ENCODE assay signal across 8 cellular contexts in genomic region chr11:71787014-71787823, GRCh38. TPM values are rescaled to one million over a fixed set of nuclear protein-coding genes. Genes with fewer than 3 reads are reported as not detected.
A peak's percentile ranks its signal among the peaks of the same experiment; 100 is the strongest.
DNase-seq lines count a peak whose midpoint lies in the region; ATAC-seq and TF ChIP-seq lines count a peak whose summit lies in the region.

No MANE protein-coding gene starts in this region.

- CTCF ChIA-PET in PC-9 (lab: Charles Lee): interaction anchor here (1.1 kb wide), 1 partner anchor 183 kb away, joined by 5 read pairs; no protein-coding TSS in a partner anchor

- no peaks in the 10 kb centered on the region for H3K27me3 Mint-ChIP-seq in activated T-cell treated with anti-CD3 and anti-CD28 coated beads, Interleukin-2, amount 50 U/mL, for 4 hours (ENCODE audit: low read depth)

- no TSS peak for BruUV-seq in PC-9 (replicated peaks; lab: Mats Ljungman, UMichigan)

- peaks cover 10% of the 10 kb centered on the region; the same call in 1 of the 2 replicates for H3K79me2 ChIP-seq in PC-9 (ENCODE audit: low read depth)

- no peaks in the 10 kb centered on the region for H3K9me2 ChIP-seq in PC-9 (ENCODE audit: insufficient read depth)

- H3K4me1 ChIP-seq in PC-9 (replicated peaks; ENCODE audit: insufficient read depth) (peaks cover 45% of the 10 kb centered on the region), esophagus squamous epithelium (peaks cover 0 to 19% (median 3%) of the 10 kb centered on the region in 3 donors)

- peak in 1 of 4 donors; percentile 42 for TF ChIP-seq POLR2A in esophagus squamous epithelium (IDR thresholded peaks at IDR 0.05)

- peaks cover 18% of the 10 kb centered on the region for H3F3A ChIP-seq in PC-9 (ENCODE audit: insufficient read depth, low read depth)

- no peaks in the 10 kb centered on the region for H3K9me3 Mint-ChIP-seq in activated T-cell treated with anti-CD3 and anti-CD28 coated beads, Interleukin-2, amount 50 U/mL, for 4 hours

- intact Hi-C loops in PC-9 (cut with micrococcal nuclease; ENCODE audit: unreplicated experiment): loop anchor here (5.0 kb wide), 2 partner anchors 140 to 645 kb away; partner anchors contain the start of genes CLPB, RNF121 and XNDC1N
- intact Hi-C loops in esophagus squamous epithelium (cut with DNase I): loop anchor here (10.0 kb wide), 1 partner anchor 648 kb away; the partner anchor contains the start of gene CLPB

- H3K4me2 ChIP-seq in PC-9: peak overlapping the region; percentile 71

- H3K36me3 Mint-ChIP-seq in activated T-cell treated with anti-CD3 and anti-CD28 coated beads, Interleukin-2, amount 50 U/mL, for 4 hours (ENCODE audit: insufficient read depth): peaks cover 2% of the 10 kb centered on the region

- H3K27ac ChIP-seq in PC-9 (peak overlapping the region; percentile 89), esophagus squamous epithelium (peak overlapping the region; percentile 80 to 93 (median 92))

- H2AFZ ChIP-seq in PC-9: peak overlapping the region; percentile 75

- POLR2A ChIA-PET in PC-9 (lab: Charles Lee; ENCODE audit: unreplicated experiment): interaction anchor here (0.6 to 0.7 kb wide), 8 partner anchors 16 to 669 kb away, joined by 3 to 24 read pairs (median 5); partner anchors contain the start of gene XNDC1N

- H3K27me3 ChIP-seq in PC-9 (ENCODE audit: insufficient read depth, low read depth) (no peaks in the 10 kb centered on the region), esophagus squamous epithelium (no peaks in the 10 kb centered on the region)

- H3K9me3 ChIP-seq in PC-9 (ENCODE audit: insufficient read depth, low read depth): no peaks in the 10 kb centered on the region
- no peaks in the 10 kb centered on the region for H3K9me3 ChIP-seq in esophagus squamous epithelium

- peaks cover 13% of the 10 kb centered on the region for H3K4me1 Mint-ChIP-seq in activated T-cell treated with anti-CD3 and anti-CD28 coated beads, Interleukin-2, amount 50 U/mL, for 4 hours (ENCODE audit: low read depth)

- H4K20me1 ChIP-seq in PC-9 (ENCODE audit: insufficient read depth): no peaks in the 10 kb centered on the region

- TF ChIP-seq EP300 in Ishikawa (IDR thresholded peaks at IDR 0.05; ENCODE audit: borderline replicate concordance): no peak

- peak overlapping the region; percentile 94 for H3K4me3 Mint-ChIP-seq in activated T-cell treated with anti-CD3 and anti-CD28 coated beads, Interleukin-2, amount 50 U/mL, for 4 hours

- no peak for TF ChIP-seq RAD21 in Ishikawa (IDR thresholded peaks at IDR 0.05; ENCODE audit: low read depth)

- H3K4me3 ChIP-seq in PC-9 (peak overlapping the region; percentile 91), esophagus squamous epithelium (peak overlapping the region; percentile 42 to 85 (median 79))

- peak; percentile 97 for ATAC-seq in GM21576 (IDR thresholded peaks at IDR 0.05; ENCODE audit: unreplicated experiment)
- ATAC-seq in activated T-cell treated with anti-CD3 and anti-CD28 coated beads, Interleukin-2, amount 50 U/mL, for 4 hours: peak; percentile 95 to 96

- TF ChIP-seq CTCF in PC-9 (conservative IDR thresholded peaks at IDR 0.05) (no peak), esophagus squamous epithelium (IDR thresholded peaks at IDR 0.05) (no peak)

- peak; percentile 96 for DNase-seq in DMS153 (lab: John Stamatoyannopoulos, UW)
- peak; percentile 99 to 100 for DNase-seq in PC-9
- DNase-seq in activated T-cell treated with anti-CD3 and anti-CD28 coated beads, Interleukin-2, amount 50 U/mL, for 4 hours: peak; percentile 99
- DNase-seq in esophagus squamous epithelium (lab: John Stamatoyannopoulos, UW): peak; percentile 98
- DNase-seq in myocyte (ENCODE audit: low read depth): peak; percentile 94
- peak; percentile 98 to 99 for DNase-seq in stimulated activated CD8-positive, alpha-beta memory T cell treated with anti-CD3 and anti-CD28 coated beads, Interleukin-7, amount 100 ng/mL, for 4 hours (ENCODE audit: low read depth in 2 of 2)

- H3K36me3 ChIP-seq in PC-9 (ENCODE audit: low read depth) (no peaks in the 10 kb centered on the region), esophagus squamous epithelium (no peaks in the 10 kb centered on the region)

- WGBS in esophagus squamous epithelium, 2 donors: 0% methylated on average over 7 of the region's 67 CpGs; no CpG with 5 or more reads in 1 of the 2 donors

TF ChIP-seq in Ishikawa, 13 proteins besides CTCF, POLR2A, EP300 and RAD21:
- TF ChIP-seq ZBTB7A (IDR thresholded peaks at IDR 0.05; ENCODE audit: low read depth) (no peak), TEAD4 (IDR thresholded peaks at IDR 0.05) (no peak), EGR1 (IDR thresholded peaks at IDR 0.05) (0 out of 2 replicates have a peak, but pooled peaks have one; percentile 51), USF1 (IDR thresholded peaks at IDR 0.05) (peak; percentile 75), CREB1 (IDR thresholded peaks at IDR 0.05; ENCODE audit: low read depth) (no peak), YY1 (IDR thresholded peaks at IDR 0.05; ENCODE audit: low read depth) (peak; percentile 95), TAF1 (IDR thresholded peaks at IDR 0.05; ENCODE audit: low read depth) (peak; percentile 97), CEBPB (IDR thresholded peaks at IDR 0.05) (no peak)
- TF ChIP-seq, protein P1, sequence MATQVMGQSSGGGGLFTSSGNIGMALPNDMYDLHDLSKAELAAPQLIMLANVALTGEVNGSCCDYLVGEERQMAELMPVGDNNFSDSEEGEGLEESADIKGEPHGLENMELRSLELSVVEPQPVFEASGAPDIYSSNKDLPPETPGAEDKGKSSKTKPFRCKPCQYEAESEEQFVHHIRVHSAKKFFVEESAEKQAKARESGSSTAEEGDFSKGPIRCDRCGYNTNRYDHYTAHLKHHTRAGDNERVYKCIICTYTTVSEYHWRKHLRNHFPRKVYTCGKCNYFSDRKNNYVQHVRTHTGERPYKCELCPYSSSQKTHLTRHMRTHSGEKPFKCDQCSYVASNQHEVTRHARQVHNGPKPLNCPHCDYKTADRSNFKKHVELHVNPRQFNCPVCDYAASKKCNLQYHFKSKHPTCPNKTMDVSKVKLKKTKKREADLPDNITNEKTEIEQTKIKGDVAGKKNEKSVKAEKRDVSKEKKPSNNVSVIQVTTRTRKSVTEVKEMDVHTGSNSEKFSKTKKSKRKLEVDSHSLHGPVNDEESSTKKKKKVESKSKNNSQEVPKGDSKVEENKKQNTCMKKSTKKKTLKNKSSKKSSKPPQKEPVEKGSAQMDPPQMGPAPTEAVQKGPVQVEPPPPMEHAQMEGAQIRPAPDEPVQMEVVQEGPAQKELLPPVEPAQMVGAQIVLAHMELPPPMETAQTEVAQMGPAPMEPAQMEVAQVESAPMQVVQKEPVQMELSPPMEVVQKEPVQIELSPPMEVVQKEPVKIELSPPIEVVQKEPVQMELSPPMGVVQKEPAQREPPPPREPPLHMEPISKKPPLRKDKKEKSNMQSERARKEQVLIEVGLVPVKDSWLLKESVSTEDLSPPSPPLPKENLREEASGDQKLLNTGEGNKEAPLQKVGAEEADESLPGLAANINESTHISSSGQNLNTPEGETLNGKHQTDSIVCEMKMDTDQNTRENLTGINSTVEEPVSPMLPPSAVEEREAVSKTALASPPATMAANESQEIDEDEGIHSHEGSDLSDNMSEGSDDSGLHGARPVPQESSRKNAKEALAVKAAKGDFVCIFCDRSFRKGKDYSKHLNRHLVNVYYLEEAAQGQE (IDR thresholded peaks at IDR 0.05; ENCODE audit: low read depth): no peak
- TF ChIP-seq, protein P2, sequence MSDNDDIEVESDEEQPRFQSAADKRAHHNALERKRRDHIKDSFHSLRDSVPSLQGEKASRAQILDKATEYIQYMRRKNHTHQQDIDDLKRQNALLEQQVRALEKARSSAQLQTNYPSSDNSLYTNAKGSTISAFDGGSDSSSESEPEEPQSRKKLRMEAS (IDR thresholded peaks at IDR 0.05): peak; percentile 75
TF ChIP-seq in Ishikawa: peak in this region for 5.

RNA-seq across cellular contexts. Expression of gene DEFB108B, which starts 45.8 kb away (rescaled TPM):
- total RNA-seq in PC-9 (2021): not detected in 2 replicates
- not detected for total RNA-seq in activated T-cell treated with anti-CD3 and anti-CD28 coated beads, Interleukin-2, amount 50 U/mL, for 4 hours
- not detected for total RNA-seq in esophagus squamous epithelium
- total RNA-seq in myocyte: not detected in 2 replicates
- not detected for polyA plus RNA-seq in myocyte (2012)

Comparison
In these comparisons a context has a peak if more than half of its experiments do, and no peak if none do; other contexts are left out.
1. Peak in every context shown above with its lines: DNase-seq, ATAC-seq, H3K4me3 ChIP-seq and H3K27ac ChIP-seq.